Comparison of ENCODE assay signal across 9 cellular contexts in genomic region chr7:48337012-48337621, GRCh38.
DNase-seq lines count a peak whose midpoint lies in the region; ATAC-seq and TF ChIP-seq lines count a peak whose summit lies in the region.
"Had no signal": no experiment of that assay in that cellular context is flagged by ENCODE, and none has a peak within 500 bp of the region (broad histone marks: within the 10 kb centered on the region; RNA-seq: fewer than 3 reads in every experiment).

No MANE protein-coding gene starts in this region.

- no peak overlapping the region for H3K27ac ChIP-seq in GM23338 (ENCODE audit: low read depth)
- H3K27ac ChIP-seq in gastrocnemius medialis: no peak overlapping the region

- peak; percentile 97 for ATAC-seq in GM23338
- no peak for ATAC-seq in gastrocnemius medialis

- peaks cover 3% of the 10 kb centered on the region for H3K4me1 Mint-ChIP-seq in GM23338
- H3K4me1 Mint-ChIP-seq: activated naive CD8-positive, alpha-beta T cell treated with anti-CD3 and anti-CD28 coated beads, Interleukin-2, amount 10 ng/mL, durations not matched to agents 7 days and 5 days had no signal

- in situ Hi-C loops in gastrocnemius medialis (cut with MboI; ENCODE audit: low sequenced_read_pairs in 4 of 4): no loop called here

- H3K4me3 Mint-ChIP-seq in GM23338: no peak overlapping the region
- H3K4me3 Mint-ChIP-seq: activated naive CD8-positive, alpha-beta T cell treated with anti-CD3 and anti-CD28 coated beads, Interleukin-2, amount 10 ng/mL, durations not matched to agents 7 days and 5 days had no signal

- peaks cover 8% of the 10 kb centered on the region; the same call in 1 of the 2 replicates for H3K4me1 ChIP-seq in GM23338 (ENCODE audit: insufficient read depth)
- H3K4me1 ChIP-seq in gastrocnemius medialis: no peaks in the 10 kb centered on the region

- H3K9me2 ChIP-seq in GM23338 (ENCODE audit: insufficient read depth): no peaks in the 10 kb centered on the region

- no peaks in the 10 kb centered on the region; the same call in 2 of the 3 replicates for H3K9me3 Mint-ChIP-seq in GM23338
- H3K9me3 Mint-ChIP-seq: activated naive CD8-positive, alpha-beta T cell treated with anti-CD3 and anti-CD28 coated beads, Interleukin-2, amount 10 ng/mL, durations not matched to agents 7 days and 5 days had no signal

- peak overlapping the region; percentile 78; the same call in 1 of the 2 replicates for H2AFZ ChIP-seq in GM23338

- TF ChIP-seq CTCF in GM23338 (conservative IDR thresholded peaks at IDR 0.05; ENCODE audit: low read depth in 2 of 2): peak; percentile 78
- TF ChIP-seq CTCF in gastrocnemius medialis (IDR thresholded peaks at IDR 0.05 in 4 of 5, conservative IDR thresholded peaks at IDR 0.05 in 1 of 5): no peak

- H3K27me3 ChIP-seq in GM23338 (ENCODE audit: insufficient read depth) (no peaks in the 10 kb centered on the region), gastrocnemius medialis (no peaks in the 10 kb centered on the region)

- H3K36me3 Mint-ChIP-seq in GM23338 (ENCODE audit: low read depth): no peaks in the 10 kb centered on the region
- H3K36me3 Mint-ChIP-seq: activated naive CD8-positive, alpha-beta T cell treated with anti-CD3 and anti-CD28 coated beads, Interleukin-2, amount 10 ng/mL, durations not matched to agents 7 days and 5 days had no signal

- peak; percentile 61 for DNase-seq in AG20443 (ENCODE audit: low spot score)
- peak; percentile 78 for DNase-seq in GM23338 (ENCODE audit: low spot score)
- DNase-seq in SHP77 (lab: John Stamatoyannopoulos, UW): peak; percentile 28 to 30
- DNase-seq in iPS DF 4.7 (ENCODE audit: extremely low read depth, low spot score): peak; percentile 28
- DNase-seq in T-helper 2 cell: no peak
- DNase-seq in effector CD4-positive, alpha-beta T cell: no peak
- no peak for DNase-seq in NK-92 treated with Interleukin-12 subunit alpha and Interleukin-12 subunit beta, amount 100 ng/mL, for 24 hours (lab: John Stamatoyannopoulos, UW)
- no peak for DNase-seq in gastrocnemius medialis
- DNase-seq: activated naive CD8-positive, alpha-beta T cell treated with anti-CD3 and anti-CD28 coated beads, Interleukin-2, amount 10 ng/mL, durations not matched to agents 7 days and 5 days had no signal

- H3F3A ChIP-seq in GM23338 (replicated peaks; ENCODE audit: low read depth): no peaks in the 10 kb centered on the region

- H4K20me1 ChIP-seq in GM23338 (replicated peaks; ENCODE audit: insufficient read depth): no peaks in the 10 kb centered on the region

- no peak for TF ChIP-seq POLR2A in gastrocnemius medialis (IDR thresholded peaks at IDR 0.05)

- intact Hi-C loops in gastrocnemius medialis (cut with DNase I; ENCODE audit: low total_unique reads): no loop called here

- no peaks in the 10 kb centered on the region for H3K9me3 ChIP-seq in gastrocnemius medialis

- no peak overlapping the region for H3K4me2 ChIP-seq in GM23338

- H3K27me3 Mint-ChIP-seq in GM23338 (ENCODE audit: insufficient read depth, low read depth, poor library complexity): no peaks in the 10 kb centered on the region

- H3K36me3 ChIP-seq in GM23338 (ENCODE audit: insufficient read depth): no peaks in the 10 kb centered on the region
- no peaks in the 10 kb centered on the region for H3K36me3 ChIP-seq in gastrocnemius medialis

- no peak overlapping the region for H3K4me3 ChIP-seq in GM23338
- H3K4me3 ChIP-seq in gastrocnemius medialis: no peak overlapping the region

- H3K27ac Mint-ChIP-seq in GM23338: no peak overlapping the region
- H3K27ac Mint-ChIP-seq: activated naive CD8-positive, alpha-beta T cell treated with anti-CD3 and anti-CD28 coated beads, Interleukin-2, amount 10 ng/mL, durations not matched to agents 7 days and 5 days had no signal

- H3K79me2 ChIP-seq in GM23338 (replicated peaks; ENCODE audit: insufficient read depth): no peaks in the 10 kb centered on the region

TF ChIP-seq in GM23338, 12 proteins besides CTCF, POLR2A, EP300 and RAD21 (continues in another document):
- no peak for TF ChIP-seq EZH2phosphoT487 (IDR thresholded peaks at IDR 0.05; ENCODE audit: unreplicated experiment)
- no peak for TF ChIP-seq REST (IDR thresholded peaks at IDR 0.05; ENCODE audit: unreplicated experiment)
- TF ChIP-seq ZNF114 (CRISPR knock-in tag; IDR thresholded peaks at IDR 0.05): no peak
- no peak for TF ChIP-seq NANOG (IDR thresholded peaks at IDR 0.05; ENCODE audit: borderline replicate concordance)
- no peak for TF ChIP-seq JUNB (IDR thresholded peaks at IDR 0.05; ENCODE audit: unreplicated experiment)
- no peak for TF ChIP-seq EZH2 (IDR thresholded peaks at IDR 0.05; ENCODE audit: low read depth, unreplicated experiment)
- no peak for TF ChIP-seq CREB1 (CRISPR knock-in tag; IDR thresholded peaks at IDR 0.05; ENCODE audit: low read depth)
- no peak for TF ChIP-seq POLR2AphosphoS5 (IDR thresholded peaks at IDR 0.05; ENCODE audit: low read depth)
- no peak for TF ChIP-seq ETS1 (IDR thresholded peaks at IDR 0.05)
- no peak for TF ChIP-seq STAT1 (IDR thresholded peaks at IDR 0.05; ENCODE audit: unreplicated experiment)

Comparison
In these comparisons a context has a peak if more than half of its experiments do, and no peak if none do; other contexts are left out.
1. DNase-seq: peak in AG20443 (single experiment), GM23338 (single experiment), SHP77 (2 of 2) and iPS DF 4.7 (single experiment); none in T-helper 2 cell (0 of 5), effector CD4-positive, alpha-beta T cell (single experiment), NK-92 treated with Interleukin-12 subunit alpha and Interleukin-12 subunit beta, amount 100 ng/mL, for 24 hours (single experiment) and gastrocnemius medialis (0 of 2).
2. CTCF ChIP-seq: peak in GM23338 (2 of 2); none in gastrocnemius medialis (0 of 5).